Comparison of ENCODE assay signal across 28 cellular contexts in genomic region chr12:72010365-72010764, GRCh38.
A peak's percentile ranks its signal among the peaks of the same experiment; 100 is the strongest.
DNase-seq lines count a peak whose midpoint lies in the region; ATAC-seq and TF ChIP-seq lines count a peak whose summit lies in the region.
"Had no signal": no experiment of that assay in that cellular context is flagged by ENCODE, and none has a peak within 500 bp of the region (broad histone marks: within the 10 kb centered on the region; RNA-seq: fewer than 3 reads in every experiment).

No MANE protein-coding gene starts in this region.

- no peaks in the 10 kb centered on the region for H3K4me1 ChIP-seq in SJCRH30
- H3K4me1 ChIP-seq: HAP-1, upper lobe of left lung had no signal

- H3K4me3 ChIP-seq in AG10803 (ENCODE audit: low read length), result no peak overlapping the region
- H3K4me3 ChIP-seq in SJCRH30, result no peak overlapping the region
- H3K4me3 ChIP-seq: coronary artery, GM12878, HAP-1, lung, mucosa of descending colon, upper lobe of left lung had no signal

- no peak for ATAC-seq in HG03139 (IDR thresholded peaks at IDR 0.05; ENCODE audit: unreplicated experiment)
- ATAC-seq in HG03460 (IDR thresholded peaks at IDR 0.05; ENCODE audit: unreplicated experiment), result no peak
- ATAC-seq: activated naive CD4-positive, alpha-beta T cell treated with anti-CD3 and anti-CD28 coated beads, Interleukin-2, amount 50 U/mL, for 72 hours; GM12878; mucosa of descending colon; natural killer cell treated with Interleukin-12 subunit alpha and Interleukin-12 subunit beta and Interleukin-15 and Interleukin-18, amount 100 ng/mL, for 72 hours; stimulated activated memory B cell treated with anti-CD40 and anti-IgM and Interleukin-4, amounts not matched to agents 10 μg/mL and 1 μg/mL and 100 μg/mL, for 72 hours had no signal

- no peaks in the 10 kb centered on the region for H3K9me3 ChIP-seq in SJCRH30 (replicated peaks)
- H3K9me3 ChIP-seq: HAP-1, mucosa of descending colon, upper lobe of left lung had no signal

- DNase-seq in AG10803 (ENCODE audit: low read depth) (peak; percentile 53), GM04504 (ENCODE audit: low read depth) (peak; percentile 16), astrocyte of the hippocampus (ENCODE audit: low read depth, low spot score) (peak; percentile 18), kidney tubule cell (ENCODE audit: low spot score) (peak; percentile 88), SJCRH30 (no peak), mucosa of gallbladder (ENCODE audit: low spot score) (no peak)
- DNase-seq: ACHN; activated CD4-positive, alpha-beta T cell treated with anti-CD3 and anti-CD28 coated beads for 48 hours; activated T-cell treated with anti-CD3 and anti-CD28 coated beads for 4 hours; anterior cingulate cortex; effector CD8-positive, alpha-beta T cell; glutamatergic neuron; kidney; mucosa of descending colon; NCI-H1092; NCI-H1694; NCI-H510A; occipital lobe; upper lobe of left lung had no signal

- no peak for TF ChIP-seq CTCF in AG10803 (conservative IDR thresholded peaks at IDR 0.05; ENCODE audit: low read length)

- no peaks in the 10 kb centered on the region for H3K27me3 ChIP-seq in SJCRH30
- H3K27me3 ChIP-seq: upper lobe of left lung had no signal

- no peak overlapping the region for H3K27ac ChIP-seq in SJCRH30
- H3K27ac ChIP-seq: coronary artery, upper lobe of left lung had no signal

- H3K36me3 ChIP-seq in SJCRH30, result no peaks in the 10 kb centered on the region
- H3K36me3 ChIP-seq: HAP-1, upper lobe of left lung had no signal

Comparison
In these comparisons a context has a peak if more than half of its experiments do, and no peak if none do; other contexts are left out.
1. DNase-seq: peak in AG10803 (single experiment), GM04504 (single experiment), astrocyte of the hippocampus (single experiment) and kidney tubule cell (single experiment); none in SJCRH30 (0 of 2) and mucosa of gallbladder (single experiment).